Comparison of ENCODE assay signal across 8 cellular contexts in the genomic region with DNA sequence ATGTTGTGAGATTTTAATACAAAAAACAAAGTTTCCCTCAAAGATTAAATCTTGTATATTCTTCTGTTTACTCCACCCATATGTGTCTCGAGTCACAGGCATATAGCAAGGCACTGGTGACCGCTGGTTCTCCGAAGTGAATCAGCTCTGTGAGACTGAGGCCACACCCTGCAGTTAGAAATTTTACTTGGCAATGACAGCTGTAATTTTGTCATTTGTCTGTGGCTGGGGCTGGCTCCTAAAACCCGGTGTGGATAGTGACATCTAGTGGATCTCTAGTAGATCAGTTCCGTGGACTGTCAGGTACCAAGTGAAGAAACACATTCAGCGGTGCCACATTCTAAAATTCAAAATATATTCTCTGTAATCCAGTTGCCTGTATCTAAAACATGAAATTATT.
DNase-seq lines count a peak whose midpoint lies in the region; ATAC-seq and TF ChIP-seq lines count a peak whose summit lies in the region.

No MANE protein-coding gene starts in this region.

- peak; percentile 52 for TF ChIP-seq CTCF in CD4-positive, alpha-beta T cell (IDR thresholded peaks at IDR 0.05)
- TF ChIP-seq CTCF in LNCaP clone FGC (IDR thresholded peaks at IDR 0.05; ENCODE audit: control insufficient read depth, extremely low read depth, insufficient read depth): peak; percentile 76
- peak in 11 of 12 donors; percentile 50 to 83 (median 65) for TF ChIP-seq CTCF in heart left ventricle (IDR thresholded peaks at IDR 0.05)
- TF ChIP-seq CTCF in sigmoid colon (IDR thresholded peaks at IDR 0.05): peak in 3 of 4 experiments; percentile 34 to 52 (median 39)
- TF ChIP-seq CTCF in spleen (IDR thresholded peaks at IDR 0.05 in 8 of 11, conservative IDR thresholded peaks at IDR 0.05 in 3 of 11): peak in 3 of 11 experiments; percentile 22 to 39 (median 25)

- H3K4me1 Mint-ChIP-seq in CD4-positive, alpha-beta T cell (ENCODE audit: low read depth): peaks cover 21% of the 10 kb centered on the region

- peaks cover 0 to 30% (median 13%) of the 10 kb centered on the region in 12 donors for H3K4me1 ChIP-seq in heart left ventricle
- H3K4me1 ChIP-seq in sigmoid colon: peaks cover 0 to 23% (median 7%) of the 10 kb centered on the region in 4 donors
- peaks cover 0 to 6% (median 0%) of the 10 kb centered on the region in 6 donors for H3K4me1 ChIP-seq in spleen

- peak; percentile 96 for ATAC-seq in CD4-positive, alpha-beta T cell (ENCODE audit: poor library complexity)
- peak; percentile 58 for ATAC-seq in GM19328 (IDR thresholded peaks at IDR 0.05; ENCODE audit: unreplicated experiment)
- peak; percentile 70 to 95 (median 94) for ATAC-seq in heart left ventricle

- peak overlapping the region; percentile 72 for H3K4me3 Mint-ChIP-seq in CD4-positive, alpha-beta T cell

- H3K4me3 ChIP-seq in LNCaP clone FGC (ENCODE audit: low read depth, low read length) (no peak overlapping the region), heart left ventricle (peak overlapping the region in 5 of 12 donors; percentile 3 to 35 (median 19)), sigmoid colon (no peak overlapping the region), spleen (no peak overlapping the region)

- no peaks in the 10 kb centered on the region for H3K36me3 Mint-ChIP-seq in CD4-positive, alpha-beta T cell (ENCODE audit: low read depth)

- no peak for TF ChIP-seq EP300 in sigmoid colon (IDR thresholded peaks at IDR 0.05)

- no peak overlapping the region for H3K27ac ChIP-seq in CD4-positive, alpha-beta T cell (ENCODE audit: low read depth, low read length)
- H3K27ac ChIP-seq in heart left ventricle: peak overlapping the region in 8 of 12 donors; percentile 9 to 69 (median 44)
- peak overlapping the region in 3 of 4 donors; percentile 39 to 56 (median 40) for H3K27ac ChIP-seq in sigmoid colon
- no peak overlapping the region for H3K27ac ChIP-seq in spleen

- CTCF ChIA-PET in CD4-positive, alpha-beta T cell (lab: Charles Lee): interaction anchor here (0.5 to 1.0 kb wide), 5 partner anchors 11 to 58 kb away, joined by 3 to 7 read pairs (median 3); no protein-coding TSS in a partner anchor

- H3K36me3 ChIP-seq in heart left ventricle: peaks cover 0 to 31% (median 12%) of the 10 kb centered on the region in 9 donors
- peaks cover 0 to 22% (median 3%) of the 10 kb centered on the region in 4 donors for H3K36me3 ChIP-seq in sigmoid colon
- H3K36me3 ChIP-seq in spleen: peaks cover 0 to 14% (median 0%) of the 10 kb centered on the region in 6 donors

- WGBS in heart left ventricle, 4 donors: 4 to 12% (median 6%) methylated on average over 6 of the region's 6 CpGs
- WGBS in sigmoid colon, 2 donors: 5 to 30% methylated on average over 6 of the region's 6 CpGs
- WGBS in spleen, 5 donors: 20 to 44% (median 33%) methylated on average over 6 of the region's 6 CpGs

- POLR2A ChIA-PET in CD4-positive, alpha-beta T cell (lab: Charles Lee): interaction anchor here (1.0 to 1.8 kb wide), 3 partner anchors 11 to 278 kb away, joined by 3 to 8 read pairs (median 7); partner anchors contain the start of gene NEDD4L

- peak overlapping the region; percentile 83 for H3K27ac Mint-ChIP-seq in CD4-positive, alpha-beta T cell

- intact Hi-C loops in CD4-positive, alpha-beta T cell (cut with DNase I, micrococcal nuclease): loop anchor here (2.0 to 10.0 kb wide), 7 partner anchors 19 to 440 kb away; partner anchors contain the start of gene NEDD4L (in 1 of the 2)
- intact Hi-C loops in heart left ventricle (cut with DNase I) (loop anchor here in 6 of 10 donors (5.0 to 10.0 kb wide), 8 partner anchors 70 to 280 kb away; partner anchors contain the start of gene NEDD4L (in 5 of the 6)), sigmoid colon (cut with DNase I) (loop anchor here (2.0 kb wide), 1 partner anchor 129 kb away; no protein-coding TSS in a partner anchor), spleen (cut with DNase I; ENCODE audit: low total_unique reads) (no loop called here)

- DNase-seq in CD4-positive, alpha-beta T cell: peak; percentile 24 to 61 (median 42)
- DNase-seq in LNCaP clone FGC (ENCODE audit: low read depth): peak; percentile 85
- peak; percentile 3 for DNase-seq in SIG-M5 (lab: John Stamatoyannopoulos, UW)
- peak; percentile 3 for DNase-seq in activated naive CD8-positive, alpha-beta T cell treated with anti-CD3 and anti-CD28 coated beads, Interleukin-2, amount 50 U/mL, for 16 hours (ENCODE audit: low read depth, low spot score)
- peak in 4 of 5 donors; percentile 66 to 79 (median 74) for DNase-seq in heart left ventricle
- peak; percentile 82 for DNase-seq in sigmoid colon
- DNase-seq in spleen: no peak

- no peaks in the 10 kb centered on the region for H3K27me3 ChIP-seq in CD4-positive, alpha-beta T cell (ENCODE audit: control insufficient read depth, insufficient read depth, low read length)
- H3K27me3 ChIP-seq in heart left ventricle: no peaks in the 10 kb centered on the region
- H3K27me3 ChIP-seq in sigmoid colon: no peaks in the 10 kb centered on the region
- no peaks in the 10 kb centered on the region for H3K27me3 ChIP-seq in spleen (replicated peaks in 1 of 7)

- no peaks in the 10 kb centered on the region for H3K27me3 Mint-ChIP-seq in CD4-positive, alpha-beta T cell

- no peaks in the 10 kb centered on the region for H3K9me3 Mint-ChIP-seq in CD4-positive, alpha-beta T cell

- TF ChIP-seq POLR2A in heart left ventricle (IDR thresholded peaks at IDR 0.05): no peak
- no peak for TF ChIP-seq POLR2A in sigmoid colon (IDR thresholded peaks at IDR 0.05)
- no peak for TF ChIP-seq POLR2A in spleen (IDR thresholded peaks at IDR 0.05)

- H3K9me3 ChIP-seq in CD4-positive, alpha-beta T cell (ENCODE audit: control insufficient read depth, low read length): no peaks in the 10 kb centered on the region
- no peaks in the 10 kb centered on the region for H3K9me3 ChIP-seq in heart left ventricle
- H3K9me3 ChIP-seq in sigmoid colon: no peaks in the 10 kb centered on the region
- no peaks in the 10 kb centered on the region for H3K9me3 ChIP-seq in spleen

Comparison
In these comparisons a context has a peak if more than half of its experiments do, and no peak if none do; other contexts are left out.
1. H3K27ac ChIP-seq: peak in heart left ventricle (8 of 12) and sigmoid colon (3 of 4); none in CD4-positive, alpha-beta T cell (single experiment) and spleen (0 of 8).
2. Peak in every context shown above with its lines, with median percentiles within 50 percentile points of each other: ATAC-seq.